ENCODE assay signal across 9 cellular contexts in the genomic region with DNA sequence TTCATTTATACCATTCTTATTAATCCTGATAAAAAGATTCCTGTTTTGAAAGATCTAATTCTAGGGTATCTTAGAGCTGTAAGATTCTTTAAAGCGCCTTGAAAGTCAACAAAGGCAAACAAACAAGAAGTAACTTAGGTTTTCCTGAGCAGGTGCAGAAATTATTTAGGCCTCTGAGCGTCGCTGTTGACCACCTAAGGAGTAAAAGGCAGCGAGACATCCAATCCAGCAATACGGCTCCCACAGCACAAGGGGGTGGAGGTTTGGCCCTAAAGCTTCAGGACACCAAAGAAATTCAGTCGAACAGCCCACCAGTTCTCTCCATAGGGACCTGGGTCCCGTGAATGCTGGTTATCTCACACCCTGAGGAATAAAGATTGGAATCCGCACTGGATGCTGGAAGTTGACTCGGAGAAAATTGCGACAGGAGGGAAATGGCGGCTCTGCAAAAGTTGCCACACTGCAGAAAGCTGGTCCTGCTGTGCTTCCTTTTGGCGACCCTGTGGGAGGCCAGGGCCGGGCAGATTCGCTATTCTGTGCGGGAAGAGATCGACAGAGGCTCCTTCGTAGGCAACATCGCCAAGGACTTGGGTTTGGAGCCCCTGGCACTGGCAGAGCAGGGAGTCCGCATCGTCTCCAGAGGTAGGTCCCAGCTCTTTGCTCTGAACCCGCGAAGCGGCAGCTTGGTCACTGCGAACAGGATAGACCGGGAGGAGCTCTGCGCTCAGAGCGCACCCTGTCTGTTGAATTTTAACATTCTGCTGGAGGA. TPM values are rescaled to one million over a fixed set of nuclear protein-coding genes. Genes with fewer than 3 reads are reported as not detected.
A peak's percentile ranks its signal among the peaks of the same experiment; 100 is the strongest.
DNase-seq lines count a peak whose midpoint lies in the region; ATAC-seq, FAIRE-seq and TF ChIP-seq lines count a peak whose summit lies in the region.
"Had no signal": no experiment of that assay in that cellular context is flagged by ENCODE, and none has a peak within 500 bp of the region (broad histone marks: within the 10 kb centered on the region; RNA-seq: fewer than 3 reads in every experiment).

Gene PCDHGA2 (plus strand): TSS at position 223 of the 769 bp plus-strand sequence.

- 10% methylated on average over 27 of the region's 27 CpGs for WGBS in right cardiac atrium

- peak in 1 of 2 donors; percentile 30 for DNase-seq in activated T-cell treated with anti-CD3 and anti-CD28 coated beads, Interleukin-2, amount 50 U/mL, for 72 hours
- no peak for DNase-seq in activated T-cell treated with anti-CD3 and anti-CD28 coated beads, Interleukin-2, amount 50 U/mL, for 48 hours
- DNase-seq in WERI-Rb-1 (peak; percentile 25), right cardiac atrium (peak in 2 of 3 donors; percentile 59 to 66), urothelium cell line (ENCODE audit: low spot score) (peak; percentile 12), islet precursor cell (no peak)

- TF ChIP-seq CTCF in WERI-Rb-1 (IDR thresholded peaks at IDR 0.05; ENCODE audit: low read depth, low read length), result peak; percentile 63

- H3K9me3 ChIP-seq in WERI-Rb-1 (ENCODE audit: severe bottlenecking), result peaks cover 14% of the 10 kb centered on the region
- H3K9me3 ChIP-seq in right cardiac atrium (ENCODE audit: control insufficient read depth, low read length), result peaks cover 7% of the 10 kb centered on the region

- H3K27me3 ChIP-seq in WERI-Rb-1 (ENCODE audit: insufficient read depth, low read depth, severe bottlenecking), result no peaks in the 10 kb centered on the region
- no peaks in the 10 kb centered on the region for H3K27me3 ChIP-seq in right cardiac atrium (ENCODE audit: control insufficient read depth, insufficient read depth)

- H3K4me1 ChIP-seq in right cardiac atrium (ENCODE audit: control insufficient read depth, insufficient read depth, low read length), result no peaks in the 10 kb centered on the region

- H3K27ac Mint-ChIP-seq in activated T-cell treated with anti-CD3 and anti-CD28 coated beads, Interleukin-2, amount 50 U/mL, for 72 hours, result no peak within 1 kb of the TSS

- H3K27ac ChIP-seq in WERI-Rb-1, result no peak within 1 kb of the TSS
- H3K27ac ChIP-seq in right cardiac atrium (ENCODE audit: low read length), result peak within 1 kb of the TSS; percentile 43
- H3K27ac ChIP-seq: epithelial cell of prostate had no signal

- no peaks in the 10 kb centered on the region for H3K36me3 ChIP-seq in WERI-Rb-1

- peaks cover 8 to 16% of the 10 kb centered on the region in 2 donors for H3K9me3 Mint-ChIP-seq in activated T-cell treated with anti-CD3 and anti-CD28 coated beads, Interleukin-2, amount 50 U/mL, for 72 hours

- ATAC-seq in activated T-cell treated with anti-CD3 and anti-CD28 coated beads, Interleukin-2, amount 50 U/mL, for 72 hours (replicated peaks in 1 of 2), result peak in 1 of 2 donors; percentile 40
- ATAC-seq in right cardiac atrium (peak; percentile 72 to 76), GM19351 (IDR thresholded peaks at IDR 0.05; ENCODE audit: unreplicated experiment) (no peak), HG03135 (IDR thresholded peaks at IDR 0.05; ENCODE audit: unreplicated experiment) (no peak)

- peak within 1 kb of the TSS; percentile 56 to 73 for H3K4me3 Mint-ChIP-seq in activated T-cell treated with anti-CD3 and anti-CD28 coated beads, Interleukin-2, amount 50 U/mL, for 72 hours

- peaks cover 22 to 29% of the 10 kb centered on the region in 2 donors for H3K36me3 Mint-ChIP-seq in activated T-cell treated with anti-CD3 and anti-CD28 coated beads, Interleukin-2, amount 50 U/mL, for 72 hours (ENCODE audit: insufficient read depth in 2 of 2)

- FAIRE-seq in urothelium cell line (lab: Jason Lieb, UNC), result no peak

- H3K27me3 Mint-ChIP-seq in activated T-cell treated with anti-CD3 and anti-CD28 coated beads, Interleukin-2, amount 50 U/mL, for 72 hours (ENCODE audit: low read depth), result peaks cover 57% of the 10 kb centered on the region

- intact Hi-C loops in right cardiac atrium (cut with DNase I), result loop anchor here in 1 of 4 donors (10.0 kb wide), 1 partner anchor 216 kb away; no protein-coding TSS in a partner anchor

- no peaks in the 10 kb centered on the region for H3K4me1 Mint-ChIP-seq in activated T-cell treated with anti-CD3 and anti-CD28 coated beads, Interleukin-2, amount 50 U/mL, for 72 hours (ENCODE audit: low read depth)

- H3K4me3 ChIP-seq in WERI-Rb-1 (ENCODE audit: low read depth, low read length), result no peak within 1 kb of the TSS
- peak within 1 kb of the TSS; percentile 61 for H3K4me3 ChIP-seq in right cardiac atrium (ENCODE audit: low read length)

RNA-seq across cellular contexts. Expression of gene PCDHGA2, which starts in this region (rescaled TPM):
- total RNA-seq in activated T-cell treated with anti-CD3 and anti-CD28 coated beads, Interleukin-2, amount 50 U/mL, for 72 hours, result under 1 TPM in 1 of 2 donors, not detected in 1; 0.07 TPM
- 1 to 10 TPM; 6.4 to 9.4 (median 7.1) TPM for total RNA-seq in right cardiac atrium
- polyA plus RNA-seq in right cardiac atrium, result 2.2 TPM

Comparison
In these comparisons a context has a peak if more than half of its experiments do, and no peak if none do; other contexts are left out.
1. RNA of gene PCDHGA2 (total RNA-seq): 6.4 to 9.4 TPM in right cardiac atrium; 0.07 TPM in activated T-cell treated with anti-CD3 and anti-CD28 coated beads, Interleukin-2, amount 50 U/mL, for 72 hours; every median in the first group is over 4 times any median in the second.
2. ATAC-seq: peak in right cardiac atrium (2 of 2); none in GM19351 (single experiment) and HG03135 (single experiment).
3. DNase-seq: peak in WERI-Rb-1 (single experiment), right cardiac atrium (2 of 3) and urothelium cell line (single experiment); none in activated T-cell treated with anti-CD3 and anti-CD28 coated beads, Interleukin-2, amount 50 U/mL, for 48 hours (0 of 2) and islet precursor cell (single experiment).